Comparison of ENCODE assay signal across 16 cellular contexts in the genomic region with DNA sequence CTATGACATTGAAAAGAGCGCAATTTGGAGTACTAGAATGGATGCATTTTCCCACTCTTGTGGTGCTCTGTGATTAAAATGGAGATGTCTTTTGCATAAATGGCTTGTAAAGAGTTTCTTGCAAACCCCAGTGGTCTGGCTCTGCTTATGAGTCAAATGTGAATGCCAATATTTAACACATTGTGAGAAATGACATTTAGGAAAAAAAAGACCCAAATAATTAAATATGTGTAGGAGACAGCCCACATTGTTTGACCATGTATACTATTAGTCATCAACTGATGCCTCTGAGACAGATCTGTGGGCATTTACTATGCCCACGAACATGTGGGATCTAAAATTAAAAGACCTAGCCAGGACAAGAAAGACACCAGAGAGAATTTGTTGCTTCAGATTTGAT. TPM values are rescaled to one million over a fixed set of nuclear protein-coding genes. Genes with fewer than 3 reads are reported as not detected.
DNase-seq lines count a peak whose midpoint lies in the region; ATAC-seq and TF ChIP-seq lines count a peak whose summit lies in the region.
"Had no signal": no experiment of that assay in that cellular context is flagged by ENCODE, and none has a peak within 500 bp of the region (broad histone marks: within the 10 kb centered on the region; RNA-seq: fewer than 3 reads in every experiment).

No MANE protein-coding gene starts in this region.

- intact Hi-C loops in CD4-positive, alpha-beta memory T cell (cut with micrococcal nuclease): no loop called here

- no peak overlapping the region for H2BK20ac ChIP-seq in H9 (ENCODE audit: low read depth, low read length, poor library complexity, severe bottlenecking)

- H2AK5ac ChIP-seq in H9 (ENCODE audit: insufficient read length, low read length): no peak overlapping the region

- peak overlapping the region; percentile 3 for H3K27ac Mint-ChIP-seq in stimulated activated naive B cell treated with anti-CD40 and anti-IgM and Interleukin-4, amounts not matched to agents 10 μg/mL and 1 μg/mL and 100 μg/mL, for 72 hours
- H3K27ac Mint-ChIP-seq in H9: no peak overlapping the region
- H3K27ac Mint-ChIP-seq in CD4-positive, alpha-beta memory T cell: no peak overlapping the region

- H3K23me2 ChIP-seq in H9 (ENCODE audit: insufficient read length, low read depth, low read length, poor library complexity, severe bottlenecking): no peaks in the 10 kb centered on the region

- H3K4me3 ChIP-seq in GM23248: no peak overlapping the region
- peak overlapping the region; percentile 18 for H3K4me3 ChIP-seq in OCI-LY3 (ENCODE audit: low read length)
- no peak overlapping the region for H3K4me3 ChIP-seq in CD4-positive, alpha-beta memory T cell (ENCODE audit: low read length in 2 of 2)
- H3K4me3 ChIP-seq: PC-9, SK-N-MC had no signal

- in situ Hi-C loops in GM23248 (cut with MboI): loop anchor here (25.0 kb wide), 1 partner anchor 866 kb away; no protein-coding TSS in a partner anchor

- H2BK120ac ChIP-seq in H9 (ENCODE audit: low read depth, low read length, poor library complexity, severe bottlenecking): no peak overlapping the region

- no peak overlapping the region for H4K5ac ChIP-seq in H9 (ENCODE audit: insufficient read length, low read depth, low read length)

- no peak overlapping the region for H3K14ac ChIP-seq in H9 (ENCODE audit: insufficient read depth, low read length)

- H2BK12ac ChIP-seq in H9 (ENCODE audit: insufficient read length, low read depth, low read length): no peak overlapping the region

- H3K27me3 ChIP-seq in GM23248 (replicated peaks; ENCODE audit: insufficient read depth) (no peaks in the 10 kb centered on the region), OCI-LY3 (ENCODE audit: low read depth, low read length) (peaks cover 5% of the 10 kb centered on the region; the same call in 1 of the 2 replicates), H9 (ENCODE audit: insufficient read depth, low read length) (no peaks in the 10 kb centered on the region)
- no peaks in the 10 kb centered on the region for H3K27me3 ChIP-seq in CD4-positive, alpha-beta memory T cell (ENCODE audit: insufficient read depth, low read length)

- CTCF ChIA-PET in CD4-positive, alpha-beta memory T cell (lab: Charles Lee; ENCODE audit: partially characterized antibody): no interaction called here

- H3K4me2 ChIP-seq in GM23248 (ENCODE audit: unreplicated experiment) (no peak overlapping the region), OCI-LY3 (ENCODE audit: low read length) (peak overlapping the region; percentile 58), H9 (ENCODE audit: insufficient read depth, insufficient read length, low read length) (no peak overlapping the region)
- H3K4me2 ChIP-seq: PC-9 had no signal

- H2BK5ac ChIP-seq in H9 (ENCODE audit: insufficient read length, low read length): no peak overlapping the region

- no peak overlapping the region for H3K56ac ChIP-seq in H9 (ENCODE audit: insufficient read length, low read depth, low read length)

- H4K91ac ChIP-seq in H9 (ENCODE audit: insufficient read length, low read depth, low read length): no peak overlapping the region

- H2BK15ac ChIP-seq in H9 (ENCODE audit: low read depth, low read length): no peak overlapping the region

- H3K9ac ChIP-seq in GM23248 (no peak overlapping the region), OCI-LY3 (ENCODE audit: low read length) (no peak overlapping the region), H9 (ENCODE audit: extremely low read depth, insufficient read length, low read length) (no peak overlapping the region)

- ATAC-seq in stimulated activated naive B cell treated with anti-CD40 and anti-IgM and Interleukin-4, amounts not matched to agents 10 μg/mL and 1 μg/mL and 100 μg/mL, for 72 hours (replicated peaks): peak; percentile 91 to 92

- POLR2A ChIA-PET in CD4-positive, alpha-beta memory T cell (lab: Charles Lee; ENCODE audit: partially characterized antibody): no interaction called here

- H3K4ac ChIP-seq in H9 (ENCODE audit: low read depth, low read length): no peak overlapping the region

- peaks cover 32% of the 10 kb centered on the region for H3K4me1 ChIP-seq in GM23248 (ENCODE audit: insufficient read depth)
- H3K4me1 ChIP-seq in OCI-LY3 (ENCODE audit: low read length): peaks cover 29% of the 10 kb centered on the region
- no peaks in the 10 kb centered on the region for H3K4me1 ChIP-seq in H9 (ENCODE audit: insufficient read depth, low read length)
- H3K4me1 ChIP-seq in CD4-positive, alpha-beta memory T cell (ENCODE audit: insufficient read depth, low read length): no peaks in the 10 kb centered on the region

- peak overlapping the region; percentile 14 to 37 for H3K4me3 Mint-ChIP-seq in stimulated activated naive B cell treated with anti-CD40 and anti-IgM and Interleukin-4, amounts not matched to agents 10 μg/mL and 1 μg/mL and 100 μg/mL, for 72 hours
- no peak overlapping the region for H3K4me3 Mint-ChIP-seq in H9
- no peak overlapping the region for H3K4me3 Mint-ChIP-seq in CD4-positive, alpha-beta memory T cell

- no peak overlapping the region for H4K8ac ChIP-seq in H9 (replicated peaks; ENCODE audit: insufficient read length, low read depth, low read length)

- TF ChIP-seq CTCF in OCI-LY3 (IDR thresholded peaks at IDR 0.05; ENCODE audit: low read depth, low read length) (no peak), H9 (conservative IDR thresholded peaks at IDR 0.05) (no peak)

- no peak overlapping the region for H3K23ac ChIP-seq in H9 (ENCODE audit: insufficient read length, low read depth, low read length)

- 0 out of 2 replicates have a peak, but pooled peaks cover 25% of the 10 kb centered on the region for H3F3A ChIP-seq in GM23248 (ENCODE audit: insufficient read depth)

- no peaks in the 10 kb centered on the region for H3K9me3 ChIP-seq in GM23248 (ENCODE audit: low read depth)
- peaks cover 5% of the 10 kb centered on the region; the same call in 1 of the 2 replicates for H3K9me3 ChIP-seq in OCI-LY3 (ENCODE audit: insufficient read depth, low read length)
- no peaks in the 10 kb centered on the region for H3K9me3 ChIP-seq in H9 (ENCODE audit: control insufficient read depth, low read depth, low read length)
- H3K9me3 ChIP-seq in CD4-positive, alpha-beta memory T cell (ENCODE audit: control insufficient read depth in 1 of 2, low read length in 2 of 2): no peaks in the 10 kb centered on the region

- DNase-seq in GM23248: peak; percentile 39
- peak; percentile 68 for DNase-seq in foreskin melanocyte
- DNase-seq in stimulated activated naive B cell treated with anti-CD40 and anti-IgM and Interleukin-4, amounts not matched to agents 10 μg/mL and 1 μg/mL and 100 μg/mL, for 72 hours: no peak
- DNase-seq in T-helper 1 cell: no peak
- DNase-seq in H9: no peak
- DNase-seq in CD4-positive, alpha-beta memory T cell: no peak
- DNase-seq: C1 segment of cervical spinal cord, EL, MV-4-11, NCI-H1436, NCI-H2029 treated with DMSO at 0.1 percent for 48 hours, NCI-H2171 treated with DMSO at 0.1 percent for 48 hours, NCI-H774, PC-9 had no signal

- no peaks in the 10 kb centered on the region for H3K27me3 Mint-ChIP-seq in stimulated activated naive B cell treated with anti-CD40 and anti-IgM and Interleukin-4, amounts not matched to agents 10 μg/mL and 1 μg/mL and 100 μg/mL, for 72 hours
- H3K27me3 Mint-ChIP-seq in H9 (ENCODE audit: low read depth): no peaks in the 10 kb centered on the region; the same call in 1 of the 2 replicates
- peaks cover 1 to 2% of the 10 kb centered on the region in 2 donors for H3K27me3 Mint-ChIP-seq in CD4-positive, alpha-beta memory T cell

- peaks cover 5 to 7% of the 10 kb centered on the region in 2 donors for H3K9me3 Mint-ChIP-seq in stimulated activated naive B cell treated with anti-CD40 and anti-IgM and Interleukin-4, amounts not matched to agents 10 μg/mL and 1 μg/mL and 100 μg/mL, for 72 hours
- peaks cover 0 to 7% of the 10 kb centered on the region in 2 experiments; a peak in 4 of 5 replicates for H3K9me3 Mint-ChIP-seq in H9
- H3K9me3 Mint-ChIP-seq in CD4-positive, alpha-beta memory T cell: peaks cover 0 to 14% (median 7%) of the 10 kb centered on the region in 8 donors

- H3K36me3 ChIP-seq in GM23248 (ENCODE audit: low read depth) (no peaks in the 10 kb centered on the region), OCI-LY3 (replicated peaks; ENCODE audit: low read depth, low read length) (peaks cover 5% of the 10 kb centered on the region)
- no peaks in the 10 kb centered on the region for H3K36me3 ChIP-seq in CD4-positive, alpha-beta memory T cell (ENCODE audit: insufficient read depth, low read length)

- H3K79me1 ChIP-seq in H9 (ENCODE audit: insufficient read depth, low read depth, low read length, poor library complexity, severe bottlenecking): no peaks in the 10 kb centered on the region

- no peaks in the 10 kb centered on the region for H3K79me2 ChIP-seq in GM23248 (ENCODE audit: insufficient read depth)
- H3K79me2 ChIP-seq in OCI-LY3 (ENCODE audit: low read length): no peaks in the 10 kb centered on the region
- no peaks in the 10 kb centered on the region for H3K79me2 ChIP-seq in H9 (ENCODE audit: insufficient read depth, low read length)

- no peak overlapping the region for H3K18ac ChIP-seq in H9 (ENCODE audit: insufficient read length, low read depth, low read length)

- peaks cover 15 to 32% of the 10 kb centered on the region in 2 donors for H3K4me1 Mint-ChIP-seq in stimulated activated naive B cell treated with anti-CD40 and anti-IgM and Interleukin-4, amounts not matched to agents 10 μg/mL and 1 μg/mL and 100 μg/mL, for 72 hours
- H3K4me1 Mint-ChIP-seq in H9: no peaks in the 10 kb centered on the region
- peaks cover 0 to 1% (median 0%) of the 10 kb centered on the region in 4 donors for H3K4me1 Mint-ChIP-seq in CD4-positive, alpha-beta memory T cell

- no peak overlapping the region for H2AFZ ChIP-seq in GM23248
- no peak overlapping the region for H2AFZ ChIP-seq in OCI-LY3 (ENCODE audit: low read depth, low read length)
- no peak overlapping the region for H2AFZ ChIP-seq in H9 (ENCODE audit: low read length)
- H2AFZ ChIP-seq: PC-9 had no signal

- H3T11ph ChIP-seq in H9 (ENCODE audit: low read length): no peak overlapping the region

- H4K20me1 ChIP-seq in GM23248 (ENCODE audit: insufficient read depth) (no peaks in the 10 kb centered on the region), OCI-LY3 (ENCODE audit: insufficient read depth, low read length) (no peaks in the 10 kb centered on the region), H9 (ENCODE audit: control insufficient read depth, insufficient read depth, insufficient read length) (no peaks in the 10 kb centered on the region)

- H3K9me2 ChIP-seq in GM23248 (ENCODE audit: insufficient read depth): no peaks in the 10 kb centered on the region

- H3K27ac ChIP-seq in GM23248 (no peak overlapping the region), OCI-LY3 (ENCODE audit: low read length) (no peak overlapping the region), H9 (ENCODE audit: insufficient read length, low read depth, low read length) (no peak overlapping the region)
- no peak overlapping the region for H3K27ac ChIP-seq in CD4-positive, alpha-beta memory T cell (ENCODE audit: low read depth, low read length)
- H3K27ac ChIP-seq: PC-9, SK-N-MC had no signal

- WGBS in GM23248 (ENCODE audit: low coverage in 1 of 2, low lambda C conversion rate in 2 of 2, missing lambda C conversion rate in 2 of 2), 2 experiments: 58 to 62% methylated on average over 2 of the region's 2 CpGs
- WGBS in H9 (ENCODE audit: extremely low coverage, insufficient read length, low lambda C conversion rate): no CpG with 5 or more reads among the region's 2 CpGs

- H3K36me3 Mint-ChIP-seq in stimulated activated naive B cell treated with anti-CD40 and anti-IgM and Interleukin-4, amounts not matched to agents 10 μg/mL and 1 μg/mL and 100 μg/mL, for 72 hours: peaks cover 0 to 6% of the 10 kb centered on the region in 2 donors
- 0 out of 7 replicates have a peak, but pooled peaks cover 0 to 5% (median 2%) of the 10 kb centered on the region in 3 experiments for H3K36me3 Mint-ChIP-seq in H9 (ENCODE audit: insufficient read depth in 1 of 3, low read depth in 3 of 3)
- H3K36me3 Mint-ChIP-seq in CD4-positive, alpha-beta memory T cell: no peaks in the 10 kb centered on the region

RNA-seq across cellular contexts. Expression of a gene that starts 22.2 kb away (rescaled TPM):
- total RNA-seq in GM23248 (2014; rRNA removed; shearing (Covaris generic)): 32.6 and 35.3 TPM in 2 replicates
- polyA plus RNA-seq in GM23248 (2016; fragmentation: Nextera tagmentation; extraction: Ambion mirVana): 21.3 and 23.1 TPM in 2 replicates
- 0.59 and 0.72 TPM in 2 replicates for total RNA-seq in H9 (2021)
- total RNA-seq in CD4-positive, alpha-beta memory T cell: 10 to 100 TPM; 86.1 to 96.3 TPM
- polyA plus RNA-seq in CD4-positive, alpha-beta memory T cell: 10 to 100 TPM in 1 of 2 donors, 1 to 10 TPM in 1; 6.0 to 26.7 TPM

Comparison
In these comparisons a context has a peak if more than half of its experiments do, and no peak if none do; other contexts are left out.
1. DNase-seq: peak in GM23248 (single experiment) and foreskin melanocyte (single experiment); none in stimulated activated naive B cell treated with anti-CD40 and anti-IgM and Interleukin-4, amounts not matched to agents 10 μg/mL and 1 μg/mL and 100 μg/mL, for 72 hours (single experiment), T-helper 1 cell (0 of 5), H9 (single experiment) and CD4-positive, alpha-beta memory T cell (0 of 5).
2. H3K4me3 Mint-ChIP-seq: peak in stimulated activated naive B cell treated with anti-CD40 and anti-IgM and Interleukin-4, amounts not matched to agents 10 μg/mL and 1 μg/mL and 100 μg/mL, for 72 hours (2 of 2); none in H9 (0 of 2) and CD4-positive, alpha-beta memory T cell (0 of 8).
3. RNA of a gene that starts 22.2 kb away (total RNA-seq): 86.1 to 96.3 TPM in CD4-positive, alpha-beta memory T cell and 32.6 to 35.3 TPM in GM23248; 0.59 to 0.72 TPM in H9; every median in the first group is over 10 times any median in the second.